8 cellular contexts compared by ENCODE assay signal in genomic region chr10:79346388-79347225, GRCh38. TPM values are rescaled to one million over a fixed set of nuclear protein-coding genes. Genes with fewer than 3 reads are reported as not detected.
DNase-seq lines count a peak whose midpoint lies in the region; ATAC-seq and TF ChIP-seq lines count a peak whose summit lies in the region.

No MANE protein-coding gene starts in this region.

- ATAC-seq in HG02938 (IDR thresholded peaks at IDR 0.05; ENCODE audit: unreplicated experiment) (peak; percentile 1), left lung (no peak), gastroesophageal sphincter (no peak)

- peak overlapping the region in 1 of 2 donors; percentile 92 for H3K4me3 Mint-ChIP-seq in CD14-positive monocyte
- peak overlapping the region; percentile 58 for H3K4me3 Mint-ChIP-seq in activated naive CD8-positive, alpha-beta T cell treated with anti-CD3 and anti-CD28 coated beads for 36 hours

- H3K9me3 ChIP-seq in mesodermal cell (ENCODE audit: control insufficient read depth, low read length) = no peaks in the 10 kb centered on the region
- H3K9me3 ChIP-seq in left lung = no peaks in the 10 kb centered on the region
- no peaks in the 10 kb centered on the region for H3K9me3 ChIP-seq in gastroesophageal sphincter

- H3K4me3 ChIP-seq in mesodermal cell (ENCODE audit: extremely low read depth, insufficient read depth, low read length, poor library complexity, severe bottlenecking) (peak overlapping the region; percentile 82), left lung (peak overlapping the region in 1 of 2 donors; percentile 94), gastroesophageal sphincter (peak overlapping the region in 1 of 2 donors; percentile 89)

- H3K27ac ChIP-seq in mesodermal cell (ENCODE audit: low read depth, low read length, severe bottlenecking) (no peak overlapping the region), left lung (peak overlapping the region in 1 of 2 donors; percentile 97), gastroesophageal sphincter (no peak overlapping the region)

- WGBS in mesodermal cell (ENCODE audit: insufficient coverage in 2 of 2), 2 experiments = 73 to 83% methylated on average over 6 to 8 of the region's 12 CpGs
- WGBS in gastroesophageal sphincter (ENCODE audit: low coverage in 1 of 2), 2 donors = 22 to 35% methylated on average over 3 to 4 of the region's 12 CpGs

- TF ChIP-seq CTCF in CD14-positive monocyte (IDR thresholded peaks at IDR 0.05) (no peak), left lung (IDR thresholded peaks at IDR 0.05) (no peak), gastroesophageal sphincter (IDR thresholded peaks at IDR 0.05) (no peak)

- peaks cover 31% of the 10 kb centered on the region for H3K36me3 ChIP-seq in mesodermal cell (ENCODE audit: control insufficient read depth, insufficient read depth, low read length)
- peaks cover 0 to 29% of the 10 kb centered on the region in 2 donors for H3K36me3 ChIP-seq in left lung
- H3K36me3 ChIP-seq in gastroesophageal sphincter = peaks cover 0 to 27% of the 10 kb centered on the region in 2 donors

- peaks cover 0 to 2% (median 0%) of the 10 kb centered on the region in 7 donors for H3K9me3 Mint-ChIP-seq in CD14-positive monocyte
- no peaks in the 10 kb centered on the region for H3K9me3 Mint-ChIP-seq in activated naive CD8-positive, alpha-beta T cell treated with anti-CD3 and anti-CD28 coated beads for 36 hours

- peak overlapping the region in 4 of 7 donors; percentile 37 to 96 (median 70) for H3K27ac Mint-ChIP-seq in CD14-positive monocyte
- H3K27ac Mint-ChIP-seq in activated naive CD8-positive, alpha-beta T cell treated with anti-CD3 and anti-CD28 coated beads for 36 hours = peak overlapping the region; percentile 29

- intact Hi-C loops in CD14-positive monocyte (cut with micrococcal nuclease) (loop anchor here (2.0 to 5.0 kb wide), 4 partner anchors 16 to 99 kb away; no protein-coding TSS in a partner anchor), left lung (cut with DNase I) (no loop called here)

- H3K4me1 ChIP-seq in mesodermal cell (ENCODE audit: control insufficient read depth, insufficient read depth, low read length, poor library complexity, severe bottlenecking) (peaks cover 7% of the 10 kb centered on the region), left lung (peaks cover 10 to 62% of the 10 kb centered on the region in 2 donors), gastroesophageal sphincter (peaks cover 0 to 55% (median 17%) of the 10 kb centered on the region in 3 donors)

- peaks cover 59% of the 10 kb centered on the region for H3K4me1 Mint-ChIP-seq in CD14-positive monocyte
- H3K4me1 Mint-ChIP-seq in activated naive CD8-positive, alpha-beta T cell treated with anti-CD3 and anti-CD28 coated beads for 36 hours = peaks cover 25% of the 10 kb centered on the region

- H3K27me3 Mint-ChIP-seq in CD14-positive monocyte (ENCODE audit: low read depth in 3 of 3) = peaks cover 1 to 4% (median 4%) of the 10 kb centered on the region in 3 donors
- no peaks in the 10 kb centered on the region for H3K27me3 Mint-ChIP-seq in activated naive CD8-positive, alpha-beta T cell treated with anti-CD3 and anti-CD28 coated beads for 36 hours

- no peak for DNase-seq in CD14-positive monocyte (ENCODE audit: low spot score)
- DNase-seq in activated naive CD8-positive, alpha-beta T cell treated with anti-CD3 and anti-CD28 coated beads for 36 hours = no peak
- no peak for DNase-seq in DMS153 treated with DMSO at 0.1 percent for 48 hours (lab: John Stamatoyannopoulos, UW; ENCODE audit: unreplicated experiment)
- no peak for DNase-seq in activated gamma-delta T cell treated with Interleukin-2 at 50 U/mL for 16 hours
- DNase-seq in left lung = no peak

- no peaks in the 10 kb centered on the region for H3K27me3 ChIP-seq in left lung
- H3K27me3 ChIP-seq in gastroesophageal sphincter = no peaks in the 10 kb centered on the region

- peaks cover 33% of the 10 kb centered on the region in 2 donors for H3K36me3 Mint-ChIP-seq in CD14-positive monocyte
- peaks cover 27% of the 10 kb centered on the region for H3K36me3 Mint-ChIP-seq in activated naive CD8-positive, alpha-beta T cell treated with anti-CD3 and anti-CD28 coated beads for 36 hours

- no peak for TF ChIP-seq POLR2A in gastroesophageal sphincter (IDR thresholded peaks at IDR 0.05)

- no peak for TF ChIP-seq EP300 in gastroesophageal sphincter (IDR thresholded peaks at IDR 0.05)

RNA-seq across cellular contexts. Expression of gene PPIF, which starts 0.7 kb away (rescaled TPM):
- 10 to 100 TPM; 36.6 to 52.3 TPM for polyA plus RNA-seq in CD14-positive monocyte
- 100 to 1,000 TPM; 163 to 176 TPM for total RNA-seq in activated naive CD8-positive, alpha-beta T cell treated with anti-CD3 and anti-CD28 coated beads for 36 hours
- polyA plus RNA-seq in mesodermal cell (2013, experiment 1 of 2) = 47.9 TPM
- polyA plus RNA-seq in mesodermal cell (2013, experiment 2 of 2) = 38.5 TPM
- total RNA-seq in left lung (10 to 100 TPM; 32.9 to 75.6 TPM), gastroesophageal sphincter (10 to 100 TPM; 16.5 to 38.0 (median 22.8) TPM)

Comparison
In these comparisons a context has a peak if more than half of its experiments do, and no peak if none do; other contexts are left out.
1. intact Hi-C loops: an anchor here in CD14-positive monocyte (2.0 to 5.0 kb wide); none called in left lung.